12 cellular contexts compared by ENCODE assay signal in the genomic region with DNA sequence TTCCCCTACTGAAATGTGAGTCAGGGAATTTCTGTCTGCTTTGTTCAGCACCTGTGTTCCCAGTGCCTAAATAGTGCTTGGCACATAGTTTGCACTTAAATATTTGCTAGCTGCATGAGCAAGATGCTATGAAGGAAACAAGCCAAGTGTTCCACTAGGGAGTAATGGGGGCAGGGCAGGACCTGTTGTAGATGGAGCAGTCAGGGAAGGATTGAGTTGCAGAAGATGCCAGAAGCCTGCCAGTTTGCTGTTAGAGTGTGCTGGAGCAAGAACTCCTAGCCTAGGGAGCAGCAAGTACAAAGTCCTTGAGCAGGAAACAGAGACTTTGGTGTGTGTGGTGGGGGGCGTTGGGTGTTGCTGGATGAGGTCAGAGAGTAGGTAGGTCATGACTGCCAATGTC.
A peak's percentile ranks its signal among the peaks of the same experiment; 100 is the strongest.
DNase-seq lines count a peak whose midpoint lies in the region; ATAC-seq and TF ChIP-seq lines count a peak whose summit lies in the region.
"Had no signal": no experiment of that assay in that cellular context is flagged by ENCODE, and none has a peak within 500 bp of the region (broad histone marks: within the 10 kb centered on the region; RNA-seq: fewer than 3 reads in every experiment).

No MANE protein-coding gene starts in this region.

- H3K27ac Mint-ChIP-seq in MCF 10A (ENCODE audit: low read depth, unreplicated experiment) (no peak overlapping the region), chondrocyte (ENCODE audit: unreplicated experiment) (peak overlapping the region; percentile 57)

- H3K4me3 ChIP-seq in lower lobe of right lung (peak overlapping the region; percentile 58), tibial nerve (no peak overlapping the region)
- H3K4me3 ChIP-seq: mucosa of descending colon had no signal

- H3K9me3 ChIP-seq in lower lobe of right lung (no peaks in the 10 kb centered on the region), tibial nerve (no peaks in the 10 kb centered on the region)
- H3K9me3 ChIP-seq: mucosa of descending colon had no signal

- 79 to 80% methylated on average over 1 of the region's 1 CpG for WGBS in tibial nerve, 2 donors

- H3K4me1 Mint-ChIP-seq in MCF 10A (ENCODE audit: insufficient read depth, unreplicated experiment) (peaks cover 37% of the 10 kb centered on the region), chondrocyte (ENCODE audit: low read depth) (peaks cover 59% of the 10 kb centered on the region)

- H3K4me3 Mint-ChIP-seq in MCF 10A (ENCODE audit: unreplicated experiment), result no peak overlapping the region
- H3K4me3 Mint-ChIP-seq in chondrocyte (ENCODE audit: unreplicated experiment), result no peak overlapping the region

- peak overlapping the region; percentile 89 for H3K27ac ChIP-seq in lower lobe of right lung
- H3K27ac ChIP-seq in tibial nerve, result peak overlapping the region; percentile 85 to 99 (median 96)

- no peaks in the 10 kb centered on the region for H3K27me3 Mint-ChIP-seq in MCF 10A (ENCODE audit: insufficient read depth, unreplicated experiment)
- no peaks in the 10 kb centered on the region for H3K27me3 Mint-ChIP-seq in chondrocyte (ENCODE audit: low read depth)

- ATAC-seq in lower lobe of right lung (no peak), HG03139 (IDR thresholded peaks at IDR 0.05; ENCODE audit: unreplicated experiment) (no peak), GM18873 (IDR thresholded peaks at IDR 0.05; ENCODE audit: low FRiP score, unreplicated experiment) (no peak)
- ATAC-seq: mucosa of descending colon had no signal

- no peak for TF ChIP-seq POLR2A in tibial nerve (IDR thresholded peaks at IDR 0.05)

- intact Hi-C loops in MCF 10A (cut with micrococcal nuclease) (no loop called here), lower lobe of right lung (cut with DNase I) (no loop called here)

- H3K9me3 Mint-ChIP-seq in MCF 10A (ENCODE audit: unreplicated experiment), result no peaks in the 10 kb centered on the region
- H3K9me3 Mint-ChIP-seq in chondrocyte (ENCODE audit: low read depth), result no peaks in the 10 kb centered on the region

- H3K4me1 ChIP-seq in lower lobe of right lung, result peaks cover 91% of the 10 kb centered on the region
- H3K4me1 ChIP-seq in tibial nerve, result peaks cover 0 to 91% (median 74%) of the 10 kb centered on the region in 4 donors

- H3K27me3 ChIP-seq in lower lobe of right lung (ENCODE audit: low read depth) (no peaks in the 10 kb centered on the region), tibial nerve (no peaks in the 10 kb centered on the region)

- peak; percentile 59 to 87 for DNase-seq in T47D (ENCODE audit: low read depth in 1 of 2, low spot score in 1 of 2)
- no peak for DNase-seq in MCF 10A (ENCODE audit: unreplicated experiment)
- DNase-seq in chondrocyte (ENCODE audit: low spot score), result no peak
- DNase-seq in lower lobe of right lung, result no peak
- no peak for DNase-seq in tibial nerve (ENCODE audit: low spot score in 2 of 2)
- no peak for DNase-seq in stimulated activated naive CD4-positive, alpha-beta T cell treated with Interleukin-2 at 50 U/mL for 16 hours (lab: John Stamatoyannopoulos, UW)
- DNase-seq: effector CD4-positive, alpha-beta T cell; GOT3; NCI-H1417 treated with DMSO at 0.1 percent for 48 hours had no signal

- H3K36me3 ChIP-seq in lower lobe of right lung (no peaks in the 10 kb centered on the region), tibial nerve (no peaks in the 10 kb centered on the region)

- TF ChIP-seq EP300 in tibial nerve (IDR thresholded peaks at IDR 0.05), result peak in 1 of 2 donors; percentile 26

- TF ChIP-seq CTCF in MCF 10A (IDR thresholded peaks at IDR 0.05; ENCODE audit: unreplicated experiment) (no peak), chondrocyte (IDR thresholded peaks at IDR 0.05) (no peak), lower lobe of right lung (IDR thresholded peaks at IDR 0.05) (no peak), tibial nerve (IDR thresholded peaks at IDR 0.05) (no peak)

- H3K36me3 Mint-ChIP-seq in MCF 10A (ENCODE audit: insufficient read depth, unreplicated experiment), result no peaks in the 10 kb centered on the region
- H3K36me3 Mint-ChIP-seq in chondrocyte (ENCODE audit: low read depth), result no peaks in the 10 kb centered on the region

- in situ Hi-C loops in T47D (cut with HindIII; ENCODE audit: low pct_unique_long_range_greater_than_20kb, low sequenced_read_pairs), result no loop called here

- POLR2A ChIA-PET in MCF 10A (lab: Yijun Ruan, JAX), result interaction anchor here (0.9 to 1.0 kb wide), 2 partner anchors 14 to 39 kb away, joined by 3 to 4 read pairs; no protein-coding TSS in a partner anchor

- CTCF ChIA-PET in MCF 10A (lab: Yijun Ruan, JAX), result interaction anchor here (0.7 to 2.8 kb wide), 3 partner anchors 18 to 280 kb away, joined by 3 to 15 read pairs (median 4); no protein-coding TSS in a partner anchor

- no TSS peak for BruUV-seq in MCF 10A (replicated peaks; lab: Mats Ljungman, UMichigan)

Comparison
In these comparisons a context has a peak if more than half of its experiments do, and no peak if none do; other contexts are left out.
1. DNase-seq: peak in T47D (2 of 2); none in MCF 10A (single experiment), chondrocyte (single experiment), lower lobe of right lung (single experiment), tibial nerve (0 of 2) and stimulated activated naive CD4-positive, alpha-beta T cell treated with Interleukin-2 at 50 U/mL for 16 hours (single experiment).